8 cellular contexts compared by ENCODE assay signal in the genomic region with DNA sequence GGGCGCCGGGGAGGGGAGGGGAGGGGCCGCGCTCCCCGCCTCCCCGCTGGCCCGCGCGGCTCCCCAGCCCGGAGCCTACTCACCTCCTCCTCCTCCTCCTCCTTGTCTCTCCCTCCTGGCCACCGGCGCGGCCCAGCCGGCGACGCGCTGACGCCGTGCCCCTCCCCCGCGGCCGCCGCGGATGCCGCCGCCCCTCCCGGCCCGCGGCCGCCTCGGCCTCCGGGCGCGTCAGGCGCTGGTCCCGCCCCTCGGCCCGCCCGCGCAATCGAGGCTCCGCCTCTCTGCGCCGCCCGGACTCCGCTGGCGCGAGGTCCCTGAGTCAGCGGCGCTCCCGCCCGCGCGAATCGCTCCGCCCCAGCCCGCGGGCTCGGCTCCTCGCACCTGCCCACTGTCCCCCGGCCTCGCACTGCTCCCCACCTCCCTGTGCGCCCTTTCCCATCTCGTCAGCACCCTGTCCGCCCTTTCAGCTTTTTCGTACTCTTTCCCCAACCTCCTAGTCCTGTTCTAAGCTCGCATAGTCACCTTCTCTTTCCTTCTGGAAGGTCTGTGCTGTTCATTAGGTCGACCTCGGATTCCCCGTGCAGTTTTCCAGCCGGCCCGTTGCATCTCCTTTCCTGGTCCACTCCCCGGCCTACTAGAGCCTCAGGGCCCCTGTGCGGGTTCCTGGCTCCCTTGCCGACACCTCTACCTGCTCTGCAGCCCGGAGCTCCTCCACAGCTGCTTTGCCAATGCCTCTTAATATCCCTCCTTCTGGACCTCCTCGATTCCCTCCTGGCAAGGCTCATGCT.
A peak's percentile ranks its signal among the peaks of the same experiment; 100 is the strongest.
DNase-seq lines count a peak whose midpoint lies in the region; ATAC-seq, FAIRE-seq and TF ChIP-seq lines count a peak whose summit lies in the region.

No MANE protein-coding gene starts in this region.

- ATAC-seq in HG02588 (IDR thresholded peaks at IDR 0.05; ENCODE audit: unreplicated experiment) (peak; percentile 90), Right ventricle myocardium inferior (peak; percentile 96), pancreas (peak; percentile 90 to 96 (median 94))

- no peaks in the 10 kb centered on the region for H3K9me2 ChIP-seq in SK-N-SH

- DNase-seq in GM12864 (ENCODE audit: low read depth) (peak; percentile 45), NB4 (ENCODE audit: low read depth) (peak; percentile 92), SK-N-SH (peak; percentile 95), Right ventricle myocardium inferior (ENCODE audit: missing footprints) (peak; percentile 93), pancreas (peak; percentile 85 to 94 (median 92)), thyroid gland (peak; percentile 85 to 86)

- peak overlapping the region; percentile 57 to 92; a peak in 3 of 4 replicates for H3K27ac ChIP-seq in SK-N-SH (ENCODE audit: low read depth in 2 of 2, low read length in 1 of 2)
- H3K27ac ChIP-seq in pancreas: peak overlapping the region; percentile 75 to 85 (median 81)
- peak overlapping the region; percentile 84 to 88 (median 85) for H3K27ac ChIP-seq in thyroid gland

- TF ChIP-seq POLR2A in NB4 (IDR thresholded peaks at IDR 0.05; ENCODE audit: extremely low read depth, insufficient read length) (peak; percentile 66), thyroid gland (IDR thresholded peaks at IDR 0.05) (peak in 1 of 2 donors; percentile 72)

- no peaks in the 10 kb centered on the region for H3K9me3 Mint-ChIP-seq in activated naive CD8-positive, alpha-beta T cell (ENCODE audit: low read depth)

- no peaks in the 10 kb centered on the region for H3K9me3 ChIP-seq in SK-N-SH
- H3K9me3 ChIP-seq in pancreas: no peaks in the 10 kb centered on the region
- H3K9me3 ChIP-seq in thyroid gland: no peaks in the 10 kb centered on the region

- H3K36me3 ChIP-seq in SK-N-SH (replicated peaks in 1 of 2; ENCODE audit: control insufficient read depth in 1 of 2, insufficient read depth in 2 of 2, low read length in 1 of 2) (no peaks in the 10 kb centered on the region), pancreas (no peaks in the 10 kb centered on the region), thyroid gland (no peaks in the 10 kb centered on the region)

- H3K4me3 ChIP-seq in GM12864 (ENCODE audit: low read depth, low read length): peak overlapping the region; percentile 89
- peak overlapping the region; percentile 49 for H3K4me3 ChIP-seq in NB4 (ENCODE audit: low read depth, low read length)
- H3K4me3 ChIP-seq in SK-N-SH (ENCODE audit: low read depth in 2 of 2, low read length in 1 of 2): peak overlapping the region; percentile 78 to 82
- peak overlapping the region; percentile 56 to 90 (median 87) for H3K4me3 ChIP-seq in pancreas
- peak overlapping the region in 2 of 3 donors; percentile 47 to 72 for H3K4me3 ChIP-seq in thyroid gland (replicated peaks in 1 of 3)

- H3K4me3 Mint-ChIP-seq in activated naive CD8-positive, alpha-beta T cell: peak overlapping the region; percentile 85

- WGBS in SK-N-SH (ENCODE audit: low lambda C conversion rate): 11% methylated on average over 31 of the region's 77 CpGs
- 1% methylated on average over 51 to 71 of the region's 77 CpGs for WGBS in pancreas, 2 donors
- WGBS in thyroid gland, 2 donors: 4 to 6% methylated on average over 22 to 52 of the region's 77 CpGs

- peaks cover 44% of the 10 kb centered on the region for H3K4me1 Mint-ChIP-seq in activated naive CD8-positive, alpha-beta T cell (ENCODE audit: low read depth)

- H4K20me1 ChIP-seq in SK-N-SH (ENCODE audit: insufficient read depth): no peaks in the 10 kb centered on the region

- intact Hi-C loops in Right ventricle myocardium inferior (cut with DNase I) (loop anchor here (5.0 kb wide), 4 partner anchors 60 to 560 kb away; no protein-coding TSS in a partner anchor), pancreas (cut with DNase I) (no loop called here), thyroid gland (cut with DNase I) (loop anchor here (10.0 kb wide), 1 partner anchor 182 kb away; no protein-coding TSS in a partner anchor)

- peak overlapping the region; percentile 93 for H3K27ac Mint-ChIP-seq in activated naive CD8-positive, alpha-beta T cell

- H3K36me3 Mint-ChIP-seq in activated naive CD8-positive, alpha-beta T cell: peaks cover 4% of the 10 kb centered on the region

- no peaks in the 10 kb centered on the region for H3K27me3 Mint-ChIP-seq in activated naive CD8-positive, alpha-beta T cell

- peaks cover 11% of the 10 kb centered on the region for H3F3A ChIP-seq in SK-N-SH (replicated peaks; ENCODE audit: insufficient read depth)

- peak in 1 of 2 experiments; percentile 12; a peak in 1 of 4 replicates for TF ChIP-seq EP300 in SK-N-SH (IDR thresholded peaks at IDR 0.05; ENCODE audit: borderline replicate concordance in 1 of 2, low read depth in 1 of 2, low read length in 1 of 2)

- H3K4me2 ChIP-seq in SK-N-SH: peak overlapping the region; percentile 76

- peak overlapping the region; percentile 77; the same call in 1 of the 2 replicates for H3K9ac ChIP-seq in SK-N-SH

- TF ChIP-seq RAD21 in SK-N-SH (IDR thresholded peaks at IDR 0.05; ENCODE audit: low read length): no peak; the same call in 1 of the 2 replicates

- TF ChIP-seq CTCF in GM12864 (IDR thresholded peaks at IDR 0.05; ENCODE audit: low read depth, low read length, missing control alignments): no peak
- TF ChIP-seq CTCF in NB4 (IDR thresholded peaks at IDR 0.05; ENCODE audit: low read depth, low read length): no peak
- no peak for TF ChIP-seq CTCF in SK-N-SH (IDR thresholded peaks at IDR 0.05)
- no peak for TF ChIP-seq CTCF in pancreas (IDR thresholded peaks at IDR 0.05)
- no peak for TF ChIP-seq CTCF in thyroid gland (IDR thresholded peaks at IDR 0.05)

- peaks cover 11% of the 10 kb centered on the region for H3K79me2 ChIP-seq in SK-N-SH (ENCODE audit: insufficient read depth)

- H3K27me3 ChIP-seq in SK-N-SH (ENCODE audit: insufficient read depth): no peaks in the 10 kb centered on the region
- H3K27me3 ChIP-seq in pancreas: no peaks in the 10 kb centered on the region
- no peaks in the 10 kb centered on the region for H3K27me3 ChIP-seq in thyroid gland

- peak overlapping the region; percentile 89 for H2AFZ ChIP-seq in SK-N-SH (ENCODE audit: low read depth)

- CTCF ChIA-PET in SK-N-SH (lab: Yijun Ruan, JAX): interaction anchor here (0.9 to 1.3 kb wide), 3 partner anchors 10 to 606 kb away, joined by 3 to 4 read pairs (median 4); no protein-coding TSS in a partner anchor

- POLR2A ChIA-PET in SK-N-SH (lab: Yijun Ruan, JAX): interaction anchor here (1.7 kb wide), 1 partner anchor 9 kb away, joined by 4 read pairs; no protein-coding TSS in a partner anchor

- peaks cover 0 to 4% of the 10 kb centered on the region in 2 experiments; a peak in 3 of 4 replicates for H3K4me1 ChIP-seq in SK-N-SH (ENCODE audit: control insufficient read depth in 1 of 2, insufficient read depth in 2 of 2, low read depth in 1 of 2, low read length in 1 of 2)
- H3K4me1 ChIP-seq in pancreas: no peaks in the 10 kb centered on the region
- peaks cover 0 to 4% of the 10 kb centered on the region in 2 donors for H3K4me1 ChIP-seq in thyroid gland

- FAIRE-seq in pancreas (lab: Jason Lieb, UNC): no peak

TF ChIP-seq in SK-N-SH, 30 proteins besides CTCF, POLR2A, EP300 and RAD21:
- TF ChIP-seq GABPA (IDR thresholded peaks at IDR 0.05; ENCODE audit: low read depth) (no peak), NRF1 (IDR thresholded peaks at IDR 0.05; ENCODE audit: low read depth, low read length) (peak; percentile 54), SMC3 (IDR thresholded peaks at IDR 0.05; ENCODE audit: low read depth, low read length) (peak; percentile 18; the same call in 1 of the 2 replicates), POLR2AphosphoS5 (IDR thresholded peaks at IDR 0.05; ENCODE audit: low read depth, low read length) (peak; percentile 45), ELF1 (IDR thresholded peaks at IDR 0.05) (no peak)
- TF ChIP-seq, protein P1, sequence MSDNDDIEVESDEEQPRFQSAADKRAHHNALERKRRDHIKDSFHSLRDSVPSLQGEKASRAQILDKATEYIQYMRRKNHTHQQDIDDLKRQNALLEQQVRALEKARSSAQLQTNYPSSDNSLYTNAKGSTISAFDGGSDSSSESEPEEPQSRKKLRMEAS (IDR thresholded peaks at IDR 0.05; ENCODE audit: low read depth): peak; percentile 77; the same call in 1 of the 2 replicates
- TF ChIP-seq, protein P2, sequence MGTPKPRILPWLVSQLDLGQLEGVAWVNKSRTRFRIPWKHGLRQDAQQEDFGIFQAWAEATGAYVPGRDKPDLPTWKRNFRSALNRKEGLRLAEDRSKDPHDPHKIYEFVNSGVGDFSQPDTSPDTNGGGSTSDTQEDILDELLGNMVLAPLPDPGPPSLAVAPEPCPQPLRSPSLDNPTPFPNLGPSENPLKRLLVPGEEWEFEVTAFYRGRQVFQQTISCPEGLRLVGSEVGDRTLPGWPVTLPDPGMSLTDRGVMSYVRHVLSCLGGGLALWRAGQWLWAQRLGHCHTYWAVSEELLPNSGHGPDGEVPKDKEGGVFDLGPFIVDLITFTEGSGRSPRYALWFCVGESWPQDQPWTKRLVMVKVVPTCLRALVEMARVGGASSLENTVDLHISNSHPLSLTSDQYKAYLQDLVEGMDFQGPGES (IDR thresholded peaks at IDR 0.05; ENCODE audit: low read depth, low read length): no peak
TF ChIP-seq in SK-N-SH: peak in this region for 4.

Comparison
In these comparisons a context has a peak if more than half of its experiments do, and no peak if none do; other contexts are left out.
1. Peak in every context shown above with its lines: DNase-seq, ATAC-seq, H3K4me3 ChIP-seq and H3K27ac ChIP-seq.
2. DNase-seq: peak in every context shown above with its lines; median percentile 95 in SK-N-SH; 93 in Right ventricle myocardium inferior; 92 in NB4; 92 in pancreas; 86 in thyroid gland; 45 in GM12864.
3. intact Hi-C loops: an anchor here in Right ventricle myocardium inferior (5.0 kb wide) and thyroid gland (10.0 kb wide); none called in pancreas.